ENCODE assay signal across 1 cellular context in genomic region chr20:50379991-50380696, GRCh38.
TF ChIP-seq lines count a peak whose summit lies in the region.

No MANE protein-coding gene starts in this region.

TF ChIP-seq in SK-N-SH treated with all-trans-retinoic acid at 6 μM for 48 hours, 23 proteins besides CTCF, POLR2A, EP300 and RAD21 (continued from another document):
- no peak for TF ChIP-seq PATZ1 (CRISPR knock-in tag; IDR thresholded peaks at IDR 0.05; ENCODE audit: borderline replicate concordance)
- no peak for TF ChIP-seq ESRRG (CRISPR knock-in tag; IDR thresholded peaks at IDR 0.05)
- no peak for TF ChIP-seq PPARA (CRISPR knock-in tag; IDR thresholded peaks at IDR 0.05; ENCODE audit: borderline replicate concordance)
- no peak for TF ChIP-seq ZC3H10 (CRISPR knock-in tag; IDR thresholded peaks at IDR 0.05)
- no peak for TF ChIP-seq ZFP3 (CRISPR knock-in tag; IDR thresholded peaks at IDR 0.05)
- no peak for TF ChIP-seq ISL1 (CRISPR knock-in tag; IDR thresholded peaks at IDR 0.05)
- no peak for TF ChIP-seq BACH2 (CRISPR knock-in tag; IDR thresholded peaks at IDR 0.05; ENCODE audit: borderline replicate concordance)
- TF ChIP-seq RARB (CRISPR knock-in tag; IDR thresholded peaks at IDR 0.05), result no peak
